In genomic region chr10:30495687-30496086, GRCh38 we compare ENCODE assay signal across 1 cellular context.
TF ChIP-seq lines count a peak whose summit lies in the region.

No MANE protein-coding gene starts in this region.

TF ChIP-seq in GM23338, 12 proteins besides CTCF, POLR2A, EP300 and RAD21 (continued from another document):
- TF ChIP-seq ZNF462 (CRISPR knock-in tag; IDR thresholded peaks at IDR 0.05) (no peak), STAT1 (IDR thresholded peaks at IDR 0.05; ENCODE audit: unreplicated experiment) (no peak), EZH2 (IDR thresholded peaks at IDR 0.05; ENCODE audit: low read depth, unreplicated experiment) (no peak), ETS1 (IDR thresholded peaks at IDR 0.05) (no peak), CREB1 (CRISPR knock-in tag; IDR thresholded peaks at IDR 0.05; ENCODE audit: low read depth) (no peak), POLR2AphosphoS5 (IDR thresholded peaks at IDR 0.05; ENCODE audit: low read depth) (no peak), EZH2phosphoT487 (IDR thresholded peaks at IDR 0.05; ENCODE audit: unreplicated experiment) (no peak), NANOG (IDR thresholded peaks at IDR 0.05; ENCODE audit: borderline replicate concordance) (no peak)
